In genomic region chr16:3023669-3024478, GRCh38 we compare ENCODE assay signal across 1 cellular context.
TF ChIP-seq lines count a peak whose summit lies in the region.

TSS of gene HCFC1R1 (minus strand) at chr16:3023942. CDS start at chr16:3023941, 1 bp downstream.
TSS of gene THOC6 (plus strand) at chr16:3024035. CDS start at chr16:3024327, 292 bp downstream.

TF ChIP-seq in SK-N-SH, 30 proteins besides CTCF, POLR2A, EP300 and RAD21 (continued from another document):
- TF ChIP-seq ZBTB33 (IDR thresholded peaks at IDR 0.05; ENCODE audit: borderline replicate concordance, low read depth) (peak; percentile 94), FOSL2 (IDR thresholded peaks at IDR 0.05; ENCODE audit: borderline replicate concordance, low read depth) (peak; percentile 22; the same call in 1 of the 2 replicates), MAX (IDR thresholded peaks at IDR 0.05; ENCODE audit: low read depth) (peak; percentile 82; the same call in 1 of the 2 replicates), PBX3 (IDR thresholded peaks at IDR 0.05) (peak; percentile 84), CHD2 (IDR thresholded peaks at IDR 0.05; ENCODE audit: low read length, partially characterized antibody) (peak; percentile 98), IRF3 (IDR thresholded peaks at IDR 0.05; ENCODE audit: low read depth, low read length) (no peak), FOXM1 (IDR thresholded peaks at IDR 0.05; ENCODE audit: low read depth) (no peak; the same call in 1 of the 2 replicates), RXRA (IDR thresholded peaks at IDR 0.05; ENCODE audit: borderline replicate concordance, low read depth) (no peak), RCOR1 (IDR thresholded peaks at IDR 0.05; ENCODE audit: low read length) (no peak), GABPA (IDR thresholded peaks at IDR 0.05; ENCODE audit: low read depth) (peak; percentile 58; the same call in 1 of the 2 replicates), USF2 (IDR thresholded peaks at IDR 0.05; ENCODE audit: borderline replicate concordance, low read depth, low read length) (peak; percentile 59; the same call in 1 of the 2 replicates), RFX5 (IDR thresholded peaks at IDR 0.05; ENCODE audit: low read length) (no peak), NRF1 (IDR thresholded peaks at IDR 0.05; ENCODE audit: low read depth, low read length) (peak; percentile 63)
